ENCODE assay signal across 8 cellular contexts in the genomic region with DNA sequence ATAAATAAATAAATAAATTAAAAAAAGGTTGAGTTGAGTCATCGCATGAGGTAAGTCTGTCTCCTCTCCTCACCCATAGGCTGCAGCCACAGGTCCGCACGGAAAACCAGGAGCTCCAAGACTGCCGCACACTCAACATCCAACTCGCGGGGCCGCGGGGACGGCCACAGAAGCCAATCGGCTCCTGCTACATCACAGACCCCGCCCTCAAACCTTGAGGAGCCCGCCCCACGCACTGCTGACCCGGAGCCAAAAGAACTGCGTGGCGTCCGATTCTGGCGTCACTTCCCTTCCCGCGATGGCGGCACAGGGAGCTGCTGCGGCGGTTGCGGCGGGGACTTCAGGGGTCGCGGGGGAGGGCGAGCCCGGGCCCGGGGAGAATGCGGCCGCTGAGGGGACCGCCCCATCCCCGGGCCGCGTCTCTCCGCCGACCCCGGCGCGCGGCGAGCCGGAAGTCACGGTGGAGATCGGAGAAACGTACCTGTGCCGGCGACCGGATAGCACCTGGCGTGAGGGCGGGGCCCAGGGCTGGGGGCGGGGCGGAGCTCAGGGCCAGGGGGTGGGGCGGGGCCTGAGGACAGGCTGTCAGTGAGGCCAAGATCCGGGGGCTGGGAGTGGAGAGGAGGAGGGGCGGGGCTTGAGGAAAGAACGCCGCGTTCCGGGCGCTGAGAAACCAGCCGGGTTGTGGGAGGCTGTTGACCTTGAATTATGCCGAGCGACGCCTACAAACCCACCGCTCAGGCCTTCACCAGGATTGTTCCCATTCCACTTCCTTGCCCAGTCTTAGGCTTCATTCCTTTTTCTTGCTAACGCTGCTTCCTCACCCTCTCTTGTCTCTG. TPM values are rescaled to one million over a fixed set of nuclear protein-coding genes. Genes with fewer than 3 reads are reported as not detected.
DNase-seq lines count a peak whose midpoint lies in the region; ATAC-seq and TF ChIP-seq lines count a peak whose summit lies in the region.

A gene (plus strand): TSS at position 281 of the 839 bp plus-strand sequence. CDS start 18 bp downstream, at position 299.

- no peaks in the 10 kb centered on the region for H3K9me3 ChIP-seq in thymus (ENCODE audit: control insufficient read depth)

- H3K36me3 Mint-ChIP-seq in activated naive CD8-positive, alpha-beta T cell = no peaks in the 10 kb centered on the region
- H3K36me3 Mint-ChIP-seq in glutamatergic neuron (ENCODE audit: unreplicated experiment) (no peaks in the 10 kb centered on the region), osteocyte (ENCODE audit: unreplicated experiment) (peaks cover 15% of the 10 kb centered on the region)

- H3K4me1 ChIP-seq in thymus (ENCODE audit: control insufficient read depth, insufficient read depth, low read length) = peaks cover 5% of the 10 kb centered on the region

- H3K9me3 Mint-ChIP-seq in activated naive CD8-positive, alpha-beta T cell (ENCODE audit: low read depth) = no peaks in the 10 kb centered on the region
- H3K9me3 Mint-ChIP-seq in glutamatergic neuron (ENCODE audit: unreplicated experiment) (peaks cover 8% of the 10 kb centered on the region), osteocyte (ENCODE audit: unreplicated experiment) (no peaks in the 10 kb centered on the region)

- peak within 1 kb of the TSS; percentile 99 for H3K27ac ChIP-seq in thymus (ENCODE audit: low read depth)

- under 1% methylated on average over 68 of the region's 68 CpGs for WGBS in thymus

- POLR2A ChIA-PET in GM10248 (lab: Yijun Ruan, JAX) = interaction anchor here (0.5 to 1.7 kb wide), 17 partner anchors 12 to 329 kb away, joined by 3 to 23 read pairs (median 5); a partner anchor contains a TSS

- H3K27me3 Mint-ChIP-seq in activated naive CD8-positive, alpha-beta T cell = no peaks in the 10 kb centered on the region
- peaks cover 6% of the 10 kb centered on the region for H3K27me3 Mint-ChIP-seq in glutamatergic neuron (ENCODE audit: unreplicated experiment)
- no peaks in the 10 kb centered on the region for H3K27me3 Mint-ChIP-seq in osteocyte (ENCODE audit: unreplicated experiment)

- no peaks in the 10 kb centered on the region for H3K27me3 ChIP-seq in thymus (ENCODE audit: control insufficient read depth, insufficient read depth)

- TF ChIP-seq CTCF in GM10248 (IDR thresholded peaks at IDR 0.05; ENCODE audit: control extremely low read depth, extremely low read depth, low read depth, missing control alignments) (no peak), glutamatergic neuron (IDR thresholded peaks at IDR 0.05; ENCODE audit: partially characterized antibody, unreplicated experiment) (no peak), osteocyte (IDR thresholded peaks at IDR 0.05) (no peak)

- peak; percentile 84 for ATAC-seq in HG02623 (IDR thresholded peaks at IDR 0.05; ENCODE audit: unreplicated experiment)

- peaks cover 20% of the 10 kb centered on the region for H3K4me1 Mint-ChIP-seq in activated naive CD8-positive, alpha-beta T cell (ENCODE audit: low read depth)
- H3K4me1 Mint-ChIP-seq in glutamatergic neuron (ENCODE audit: low read depth, unreplicated experiment) = peaks cover 6% of the 10 kb centered on the region
- H3K4me1 Mint-ChIP-seq in osteocyte (ENCODE audit: unreplicated experiment) = peaks cover 13% of the 10 kb centered on the region

- H3K4me3 ChIP-seq in thymus (ENCODE audit: low read length) = peak within 1 kb of the TSS; percentile 94

- CTCF ChIA-PET in GM10248 (lab: Yijun Ruan, JAX) = interaction anchor here (0.7 to 2.8 kb wide), 11 partner anchors 12 to 343 kb away, joined by 3 to 24 read pairs (median 3); a partner anchor contains a TSS

- peaks cover 29% of the 10 kb centered on the region for H3K36me3 ChIP-seq in thymus (ENCODE audit: control insufficient read depth, insufficient read depth)

- peak within 1 kb of the TSS; percentile 95 for H3K4me3 Mint-ChIP-seq in activated naive CD8-positive, alpha-beta T cell
- peak within 1 kb of the TSS; percentile 91 for H3K4me3 Mint-ChIP-seq in glutamatergic neuron (ENCODE audit: unreplicated experiment)
- peak within 1 kb of the TSS; percentile 91 for H3K4me3 Mint-ChIP-seq in osteocyte (ENCODE audit: unreplicated experiment)

- peak within 1 kb of the TSS; percentile 89 for H3K27ac Mint-ChIP-seq in activated naive CD8-positive, alpha-beta T cell
- H3K27ac Mint-ChIP-seq in glutamatergic neuron (ENCODE audit: unreplicated experiment) (peak within 1 kb of the TSS; percentile 73), osteocyte (ENCODE audit: unreplicated experiment) (peak within 1 kb of the TSS; percentile 98)

- DNase-seq in GM10248 (ENCODE audit: extremely low spot score) (peak; percentile 99), NCI-H1105 (lab: John Stamatoyannopoulos, UW) (peak; percentile 96), SKM-1 treated with dmso at 0.1 percent for 144 hours (lab: John Stamatoyannopoulos, UW; ENCODE audit: unreplicated experiment) (peak; percentile 96), glutamatergic neuron (peak; percentile 97), osteocyte (ENCODE audit: extremely low spot score, unreplicated experiment) (peak; percentile 99)

RNA-seq across cellular contexts. Expression of the gene that starts here (rescaled TPM):
- total RNA-seq in glutamatergic neuron (ENCODE audit: unreplicated experiment) = 61.2 TPM
- total RNA-seq in osteocyte = 56.0 and 56.5 TPM in 2 replicates
- polyA plus RNA-seq in thymus = 72.9 TPM

Comparison
In these comparisons a context has a peak if more than half of its experiments do, and no peak if none do; other contexts are left out.
1. Peak in every context shown above with its lines: DNase-seq, ATAC-seq, H3K4me3 ChIP-seq and H3K27ac ChIP-seq.